In genomic region chr18:22637787-22638186, GRCh38 we compare ENCODE assay signal across 18 cellular contexts.
DNase-seq lines count a peak whose midpoint lies in the region; ATAC-seq, FAIRE-seq and TF ChIP-seq lines count a peak whose summit lies in the region.
"Had no signal": no experiment of that assay in that cellular context is flagged by ENCODE, and none has a peak within 500 bp of the region (broad histone marks: within the 10 kb centered on the region; RNA-seq: fewer than 3 reads in every experiment).

No MANE protein-coding gene starts in this region.

- DNase-seq in HFFc6 (peak; percentile 49), K562 (ENCODE audit: extremely low read depth in 1 of 4, low spot score in 3 of 4) (no peak), iris pigment epithelial cell (ENCODE audit: low read depth) (peak; percentile 98), endothelial cell (ENCODE audit: low spot score) (no peak), NCI-H446 treated with DMSO at 0.1 percent for 48 hours (lab: John Stamatoyannopoulos, UW) (no peak), cerebellar cortex (ENCODE audit: low spot score) (no peak)
- no peak for DNase-seq in T-helper 2 cell treated with Interferon-gamma antibody and Interleukin-4, amounts not matched to agents 5 μg/mL and 100 μg/mL, for 36 hours (ENCODE audit: low spot score)
- DNase-seq: activated CD8-positive, alpha-beta memory T cell treated with anti-CD3 and anti-CD28 coated beads, Interleukin-2, amount 10 ng/mL, durations not matched to agents 7 days and 5 days; activated naive CD4-positive, alpha-beta T cell treated with anti-CD3 and anti-CD28 coated beads, Interleukin-2, amount 10 ng/mL, durations not matched to agents 7 days and 5 days; colonic mucosa; DMS79; esophagus squamous epithelium; H7; stimulated activated CD4-positive, alpha-beta T cell treated with anti-CD3 and anti-CD28 coated beads, Interleukin-15, amount 100 ng/mL, for 24 hours had no signal

- TF ChIP-seq CTCF in HFFc6 (IDR thresholded peaks at IDR 0.05) (no peak), K562 (IDR thresholded peaks at IDR 0.05 in 2 of 3, conservative IDR thresholded peaks at IDR 0.05 in 1 of 3; ENCODE audit: insufficient read depth in 2 of 3, low read depth in 1 of 3, low read length in 3 of 3) (no peak), endothelial cell (IDR thresholded peaks at IDR 0.05; ENCODE audit: unreplicated experiment) (no peak)

- CTCF ChIA-PET in K562 (lab: Yijun Ruan, JAX; ENCODE audit: low intra/inter-chr PET ratio), result no interaction called here

- peaks cover 5% of the 10 kb centered on the region; the same call in 1 of the 2 replicates for H3K36me3 Mint-ChIP-seq in HFFc6 (ENCODE audit: low read depth)
- H3K36me3 Mint-ChIP-seq in endothelial cell (ENCODE audit: low read depth, unreplicated experiment), result no peaks in the 10 kb centered on the region
- H3K36me3 Mint-ChIP-seq in T-helper 2 cell treated with Interferon-gamma antibody and Interleukin-4, amounts not matched to agents 5 μg/mL and 100 μg/mL, for 36 hours (ENCODE audit: low read depth), result no peaks in the 10 kb centered on the region
- H3K36me3 Mint-ChIP-seq: activated CD8-positive, alpha-beta memory T cell treated with anti-CD3 and anti-CD28 coated beads, Interleukin-2, amount 10 ng/mL, durations not matched to agents 7 days and 5 days; activated naive CD4-positive, alpha-beta T cell treated with anti-CD3 and anti-CD28 coated beads, Interleukin-2, amount 10 ng/mL, durations not matched to agents 7 days and 5 days had no signal

- H3K27me3 ChIP-seq in ACC112 (ENCODE audit: insufficient read depth, low read length), result no peaks in the 10 kb centered on the region
- no peaks in the 10 kb centered on the region for H3K27me3 ChIP-seq in K562 (ENCODE audit: control insufficient read depth in 2 of 2, insufficient read depth in 2 of 2, low read length in 2 of 2)
- H3K27me3 ChIP-seq: colonic mucosa, esophagus squamous epithelium had no signal

- H3K4me3 Mint-ChIP-seq in HFFc6 (no peak overlapping the region), endothelial cell (ENCODE audit: unreplicated experiment) (no peak overlapping the region)
- H3K4me3 Mint-ChIP-seq in T-helper 2 cell treated with Interferon-gamma antibody and Interleukin-4, amounts not matched to agents 5 μg/mL and 100 μg/mL, for 36 hours, result no peak overlapping the region
- H3K4me3 Mint-ChIP-seq: activated CD8-positive, alpha-beta memory T cell treated with anti-CD3 and anti-CD28 coated beads, Interleukin-2, amount 10 ng/mL, durations not matched to agents 7 days and 5 days; activated naive CD4-positive, alpha-beta T cell treated with anti-CD3 and anti-CD28 coated beads, Interleukin-2, amount 10 ng/mL, durations not matched to agents 7 days and 5 days had no signal

- POLR2A ChIA-PET in K562 (lab: Yijun Ruan, JAX), result no interaction called here

- intact Hi-C loops in K562 (cut with micrococcal nuclease), result no loop called here

- TF ChIP-seq POLR2A in K562 (conservative IDR thresholded peaks at IDR 0.05), result no peak

- no peaks in the 10 kb centered on the region for H3K9me3 ChIP-seq in K562 (replicated peaks; ENCODE audit: control insufficient read depth, insufficient read depth, low read depth, low read length)
- H3K9me3 ChIP-seq: colonic mucosa, esophagus squamous epithelium, thoracic aorta had no signal

- ATAC-seq in K562, result no peak
- ATAC-seq: activated CD8-positive, alpha-beta memory T cell treated with anti-CD3 and anti-CD28 coated beads, Interleukin-2, amount 10 ng/mL, durations not matched to agents 7 days and 5 days had no signal

- FAIRE-seq in K562 (lab: Jason Lieb, UNC), result no peak
- FAIRE-seq: GM12891 had no signal

- H3K27ac ChIP-seq in ACC112 (ENCODE audit: low read depth, low read length) (peak overlapping the region; percentile 99), K562 (ENCODE audit: extremely low read depth, low read depth, low read length) (no peak overlapping the region)
- H3K27ac ChIP-seq: colonic mucosa, esophagus squamous epithelium, parathyroid adenoma, thoracic aorta had no signal

- peaks cover 11% of the 10 kb centered on the region; the same call in 1 of the 2 replicates for H3K36me3 ChIP-seq in ACC112 (ENCODE audit: insufficient read depth, low read length)
- H3K36me3 ChIP-seq in K562 (ENCODE audit: control insufficient read depth, insufficient read depth, low read length), result no peaks in the 10 kb centered on the region
- H3K36me3 ChIP-seq: colonic mucosa, esophagus squamous epithelium, thoracic aorta had no signal

- H3K27ac Mint-ChIP-seq in HFFc6 (peak overlapping the region; percentile 19; the same call in 1 of the 2 replicates), endothelial cell (ENCODE audit: unreplicated experiment) (no peak overlapping the region)
- no peak overlapping the region for H3K27ac Mint-ChIP-seq in T-helper 2 cell treated with Interferon-gamma antibody and Interleukin-4, amounts not matched to agents 5 μg/mL and 100 μg/mL, for 36 hours
- H3K27ac Mint-ChIP-seq: activated CD8-positive, alpha-beta memory T cell treated with anti-CD3 and anti-CD28 coated beads, Interleukin-2, amount 10 ng/mL, durations not matched to agents 7 days and 5 days; activated naive CD4-positive, alpha-beta T cell treated with anti-CD3 and anti-CD28 coated beads, Interleukin-2, amount 10 ng/mL, durations not matched to agents 7 days and 5 days had no signal

- no peaks in the 10 kb centered on the region for H3K9me1 ChIP-seq in K562 (ENCODE audit: control insufficient read depth, insufficient read depth, low read length)

- H3K79me2 ChIP-seq in ACC112 (ENCODE audit: control insufficient read depth, insufficient read depth, low read length, unreplicated experiment) (no peaks in the 10 kb centered on the region), K562 (ENCODE audit: control insufficient read depth, insufficient read depth, low read length) (no peaks in the 10 kb centered on the region)
- H3K79me2 ChIP-seq: parathyroid adenoma had no signal

- H3K27me3 Mint-ChIP-seq in HFFc6 (ENCODE audit: insufficient read depth), result no peaks in the 10 kb centered on the region; the same call in 1 of the 2 replicates
- H3K27me3 Mint-ChIP-seq in endothelial cell (ENCODE audit: unreplicated experiment), result no peaks in the 10 kb centered on the region
- H3K27me3 Mint-ChIP-seq in T-helper 2 cell treated with Interferon-gamma antibody and Interleukin-4, amounts not matched to agents 5 μg/mL and 100 μg/mL, for 36 hours (ENCODE audit: low read depth), result no peaks in the 10 kb centered on the region
- H3K27me3 Mint-ChIP-seq: activated naive CD4-positive, alpha-beta T cell treated with anti-CD3 and anti-CD28 coated beads, Interleukin-2, amount 10 ng/mL, durations not matched to agents 7 days and 5 days had no signal

- no peaks in the 10 kb centered on the region; the same call in 1 of the 2 replicates for H3K9me3 Mint-ChIP-seq in HFFc6
- H3K9me3 Mint-ChIP-seq in endothelial cell (ENCODE audit: unreplicated experiment), result no peaks in the 10 kb centered on the region
- peaks cover 13% of the 10 kb centered on the region for H3K9me3 Mint-ChIP-seq in T-helper 2 cell treated with Interferon-gamma antibody and Interleukin-4, amounts not matched to agents 5 μg/mL and 100 μg/mL, for 36 hours

- no peaks in the 10 kb centered on the region for H4K20me1 ChIP-seq in K562 (replicated peaks; ENCODE audit: control insufficient read depth, insufficient read depth, low read length)

- H3K4me2 ChIP-seq in K562 (ENCODE audit: insufficient read depth, low read length), result no peak overlapping the region

- peak overlapping the region; percentile 45 for H2AFZ ChIP-seq in ACC112 (ENCODE audit: low read length, unreplicated experiment)
- no peak overlapping the region for H2AFZ ChIP-seq in K562 (ENCODE audit: low read depth, low read length)
- H2AFZ ChIP-seq: parathyroid adenoma had no signal

- TF ChIP-seq EP300 in K562 (IDR thresholded peaks at IDR 0.05; ENCODE audit: low read length), result no peak

- WGBS in K562 (ENCODE audit: insufficient coverage, low coverage, missing lambda C conversion rate), result 6% methylated on average over 1 of the region's 1 CpG

- H3K9ac ChIP-seq in K562 (ENCODE audit: insufficient read depth in 1 of 2, low read depth in 2 of 2, low read length in 2 of 2), result no peak overlapping the region
- H3K9ac ChIP-seq: parathyroid adenoma had no signal

- in situ Hi-C loops in K562 (cut with MboI), result no loop called here

- H3K4me1 Mint-ChIP-seq in HFFc6 (ENCODE audit: low read depth) (peaks cover 30% of the 10 kb centered on the region), endothelial cell (ENCODE audit: unreplicated experiment) (no peaks in the 10 kb centered on the region)
- no peaks in the 10 kb centered on the region for H3K4me1 Mint-ChIP-seq in T-helper 2 cell treated with Interferon-gamma antibody and Interleukin-4, amounts not matched to agents 5 μg/mL and 100 μg/mL, for 36 hours (ENCODE audit: low read depth)
- H3K4me1 Mint-ChIP-seq: activated CD8-positive, alpha-beta memory T cell treated with anti-CD3 and anti-CD28 coated beads, Interleukin-2, amount 10 ng/mL, durations not matched to agents 7 days and 5 days; activated naive CD4-positive, alpha-beta T cell treated with anti-CD3 and anti-CD28 coated beads, Interleukin-2, amount 10 ng/mL, durations not matched to agents 7 days and 5 days had no signal

- no TSS peak for BruUV-seq in K562 (replicated peaks; lab: Mats Ljungman, UMichigan)

- TF ChIP-seq RAD21 in K562 (CRISPR knock-in tag; conservative IDR thresholded peaks at IDR 0.05 in 1 of 2, IDR thresholded peaks at IDR 0.05 in 1 of 2), result no peak

- H3K4me1 ChIP-seq in ACC112 (ENCODE audit: control insufficient read depth, insufficient read depth, low read length, unreplicated experiment) (peaks cover 33% of the 10 kb centered on the region), K562 (replicated peaks in 1 of 2; ENCODE audit: control insufficient read depth in 2 of 2, insufficient read depth in 2 of 2, low read length in 2 of 2) (no peaks in the 10 kb centered on the region)
- H3K4me1 ChIP-seq: colonic mucosa, esophagus squamous epithelium, parathyroid adenoma had no signal

- no peak overlapping the region for H3K4me3 ChIP-seq in ACC112 (ENCODE audit: low read depth, low read length)
- no peak overlapping the region for H3K4me3 ChIP-seq in K562
- H3K4me3 ChIP-seq: colonic mucosa, esophagus squamous epithelium, thoracic aorta had no signal

TF ChIP-seq in K562, 482 proteins besides CTCF, POLR2A, EP300 and RAD21:
- TF ChIP-seq ZNF3 (CRISPR knock-in tag; IDR thresholded peaks at IDR 0.05) (no peak), EGR1 (conservative IDR thresholded peaks at IDR 0.05) (peak; percentile 24; the same call in 1 of the 2 replicates), HDAC3 (IDR thresholded peaks at IDR 0.05; ENCODE audit: borderline replicate concordance, partially characterized antibody) (no peak)
TF ChIP-seq in K562: peak in this region for 1.

Comparison
In these comparisons a context has a peak if more than half of its experiments do, and no peak if none do; other contexts are left out.
1. DNase-seq: peak in HFFc6 (single experiment) and iris pigment epithelial cell (single experiment); none in K562 (0 of 4), endothelial cell (single experiment), NCI-H446 treated with DMSO at 0.1 percent for 48 hours (single experiment), cerebellar cortex (single experiment) and T-helper 2 cell treated with Interferon-gamma antibody and Interleukin-4, amounts not matched to agents 5 μg/mL and 100 μg/mL, for 36 hours (single experiment).